Comparison of ENCODE assay signal across 1 cellular context in the genomic region with DNA sequence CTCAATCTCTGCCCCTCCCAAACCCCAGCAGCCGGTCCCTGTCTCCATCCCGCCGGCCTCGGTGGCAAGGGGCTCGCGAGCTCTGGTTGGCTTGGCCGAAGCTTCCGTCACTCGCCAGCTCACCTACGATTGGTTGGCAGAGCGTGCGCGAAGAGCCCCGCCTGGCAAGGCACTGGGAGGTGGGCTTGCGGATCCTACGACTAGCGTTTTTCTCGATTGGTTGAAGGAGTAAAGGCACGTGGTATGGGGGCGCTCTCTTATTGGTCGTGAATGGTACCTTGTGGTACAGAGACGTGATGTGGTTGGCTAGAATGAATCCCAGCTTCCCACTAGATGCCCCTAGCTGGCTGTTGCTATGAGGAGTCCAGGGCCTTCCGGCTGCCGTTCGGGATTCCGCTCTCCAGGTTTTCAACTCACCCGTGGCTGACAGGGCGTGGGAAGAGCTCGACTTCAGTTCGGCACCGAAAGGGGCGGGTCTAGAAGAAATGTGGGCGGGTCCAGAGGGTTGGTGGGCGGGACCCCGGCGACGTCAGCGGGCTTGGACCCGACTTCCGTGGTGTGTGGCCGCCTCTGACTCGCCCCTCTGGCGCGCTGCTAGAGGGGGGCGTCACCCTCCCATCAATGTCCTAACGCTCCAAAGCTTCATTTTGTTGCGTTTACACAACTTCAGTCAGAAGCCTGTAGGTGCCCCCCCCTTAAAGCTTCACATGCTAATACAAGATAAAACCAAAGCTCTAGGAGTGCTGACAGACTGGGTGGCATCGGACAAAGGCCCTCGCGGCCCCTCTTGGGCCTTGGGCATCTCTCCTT.
TF ChIP-seq lines count a peak whose summit lies in the region.

No MANE protein-coding gene starts in this region.

TF ChIP-seq in HepG2, 621 proteins besides CTCF, POLR2A, EP300 and RAD21 (continued from another document and continues in another):
- TF ChIP-seq ZBTB2 (CRISPR knock-in tag; IDR thresholded peaks at IDR 0.05; ENCODE audit: low read depth) (peak; percentile 81; the same call in 1 of the 2 replicates), ZNF83 (CRISPR knock-in tag; IDR thresholded peaks at IDR 0.05; ENCODE audit: borderline replicate concordance) (no peak), NPAS2 (CRISPR knock-in tag; IDR thresholded peaks at IDR 0.05; ENCODE audit: borderline replicate concordance) (no peak), ZFP91 (CRISPR knock-in tag; IDR thresholded peaks at IDR 0.05; ENCODE audit: borderline replicate concordance) (peak; percentile 88; the same call in 1 of the 2 replicates), HIC2 (CRISPR knock-in tag; IDR thresholded peaks at IDR 0.05; ENCODE audit: low read depth) (no peak), ZBTB38 (CRISPR knock-in tag; IDR thresholded peaks at IDR 0.05) (no peak), ARNT (IDR thresholded peaks at IDR 0.05) (no peak), ATF3 (CRISPR knock-in tag; IDR thresholded peaks at IDR 0.05) (0 out of 2 replicates have a peak, but pooled peaks have one; percentile 47), ZNF572 (CRISPR knock-in tag; IDR thresholded peaks at IDR 0.05) (0 out of 2 replicates have a peak, but pooled peaks have one; percentile 46), E2F2 (CRISPR knock-in tag; IDR thresholded peaks at IDR 0.05; ENCODE audit: borderline replicate concordance) (no peak), GLI4 (CRISPR knock-in tag; IDR thresholded peaks at IDR 0.05; ENCODE audit: borderline replicate concordance) (no peak), RAD51 (IDR thresholded peaks at IDR 0.05; ENCODE audit: borderline replicate concordance) (peak; percentile 95), ZNF839 (CRISPR knock-in tag; IDR thresholded peaks at IDR 0.05; ENCODE audit: borderline replicate concordance) (0 out of 2 replicates have a peak, but pooled peaks have one; percentile 40), MYC (CRISPR knock-in tag; IDR thresholded peaks at IDR 0.05; ENCODE audit: borderline replicate concordance) (peak; percentile 46; the same call in 1 of the 2 replicates), ZNF713 (CRISPR knock-in tag; IDR thresholded peaks at IDR 0.05) (no peak), ZNF24 (IDR thresholded peaks at IDR 0.05) (no peak), ADNP (CRISPR knock-in tag; IDR thresholded peaks at IDR 0.05) (no peak), AHR (CRISPR knock-in tag; IDR thresholded peaks at IDR 0.05) (no peak), NKX3-1 (CRISPR knock-in tag; IDR thresholded peaks at IDR 0.05) (peak; percentile 26; the same call in 1 of the 2 replicates), ZNF800 (CRISPR knock-in tag; IDR thresholded peaks at IDR 0.05) (peak; percentile 70; the same call in 1 of the 2 replicates), MLXIP (CRISPR knock-in tag; IDR thresholded peaks at IDR 0.05; ENCODE audit: borderline replicate concordance) (no peak), ZBTB26 (CRISPR knock-in tag; IDR thresholded peaks at IDR 0.05; ENCODE audit: borderline replicate concordance) (no peak), MLX (CRISPR knock-in tag; IDR thresholded peaks at IDR 0.05) (peak; percentile 15; the same call in 1 of the 2 replicates)
- TF ChIP-seq, protein P1, sequence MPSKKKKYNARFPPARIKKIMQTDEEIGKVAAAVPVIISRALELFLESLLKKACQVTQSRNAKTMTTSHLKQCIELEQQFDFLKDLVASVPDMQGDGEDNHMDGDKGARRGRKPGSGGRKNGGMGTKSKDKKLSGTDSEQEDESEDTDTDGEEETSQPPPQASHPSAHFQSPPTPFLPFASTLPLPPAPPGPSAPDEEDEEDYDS (CRISPR knock-in tag; IDR thresholded peaks at IDR 0.05): peak; percentile 5; the same call in 1 of the 2 replicates
